Comparison of ENCODE assay signal across 8 cellular contexts in the genomic region with DNA sequence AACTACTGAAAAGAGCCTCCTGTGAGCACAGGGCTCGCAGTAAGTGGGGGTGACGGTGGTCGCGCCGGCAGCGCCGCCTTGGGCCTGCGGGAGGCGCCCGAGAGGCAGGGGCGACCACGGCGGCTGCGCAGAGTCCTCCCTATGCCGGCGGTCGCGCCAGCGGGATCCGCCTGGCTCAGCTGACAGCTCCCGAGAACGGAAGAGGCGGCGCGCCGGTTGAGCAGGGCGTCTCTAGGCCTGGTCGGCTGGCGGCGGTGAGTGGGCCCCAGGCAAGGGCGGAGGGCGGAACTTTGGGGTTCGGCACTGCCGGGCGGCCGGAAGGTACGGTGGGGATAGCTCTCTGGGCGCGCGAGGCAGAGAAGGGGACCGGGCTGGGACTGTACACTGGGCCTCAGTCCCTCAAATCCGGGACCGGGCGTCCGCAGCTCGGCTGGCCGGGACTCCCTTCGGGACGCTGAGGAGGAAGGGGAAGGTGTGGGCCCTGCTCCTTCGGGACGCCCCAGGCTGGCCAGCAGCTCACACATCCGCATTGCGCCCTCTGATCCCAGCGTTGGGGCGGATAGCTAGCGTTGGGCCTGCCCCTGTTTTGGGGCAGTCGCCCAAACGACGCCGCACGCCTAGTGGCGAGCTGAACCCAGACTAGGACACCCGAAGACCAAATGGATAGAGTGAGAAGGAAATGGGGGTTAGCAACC. TPM values are rescaled to one million over a fixed set of nuclear protein-coding genes. Genes with fewer than 3 reads are reported as not detected.
DNase-seq lines count a peak whose midpoint lies in the region; ATAC-seq and TF ChIP-seq lines count a peak whose summit lies in the region.

A gene with protein sequence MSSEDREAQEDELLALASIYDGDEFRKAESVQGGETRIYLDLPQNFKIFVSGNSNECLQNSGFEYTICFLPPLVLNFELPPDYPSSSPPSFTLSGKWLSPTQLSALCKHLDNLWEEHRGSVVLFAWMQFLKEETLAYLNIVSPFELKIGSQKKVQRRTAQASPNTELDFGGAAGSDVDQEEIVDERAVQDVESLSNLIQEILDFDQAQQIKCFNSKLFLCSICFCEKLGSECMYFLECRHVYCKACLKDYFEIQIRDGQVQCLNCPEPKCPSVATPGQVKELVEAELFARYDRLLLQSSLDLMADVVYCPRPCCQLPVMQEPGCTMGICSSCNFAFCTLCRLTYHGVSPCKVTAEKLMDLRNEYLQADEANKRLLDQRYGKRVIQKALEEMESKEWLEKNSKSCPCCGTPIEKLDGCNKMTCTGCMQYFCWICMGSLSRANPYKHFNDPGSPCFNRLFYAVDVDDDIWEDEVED (plus strand): TSS at position 192 of the 695 bp plus-strand sequence. CDS start 4,484 bp downstream, outside the sequence.

- peak; percentile 86 for ATAC-seq in GM21786 (IDR thresholded peaks at IDR 0.05; ENCODE audit: unreplicated experiment)
- peak; percentile 96 for ATAC-seq in activated T-helper 17 cell treated with anti-CD3 and anti-CD28 coated beads, Interleukin-2, amount 50 U/mL, for 72 hours (replicated peaks)
- peak; percentile 97 for ATAC-seq in stimulated activated naive CD8-positive, alpha-beta T cell treated with anti-CD3 and anti-CD28 coated beads, Interleukin-15, amount 100 ng/mL, for 72 hours

- H3K36me3 ChIP-seq in KOPT-K1 (ENCODE audit: insufficient read depth, low read length) = peaks cover 17% of the 10 kb centered on the region

- H3K9me3 ChIP-seq in KOPT-K1 (ENCODE audit: insufficient read depth, low read length, poor library complexity, severe bottlenecking) = no peaks in the 10 kb centered on the region

- DNase-seq in EL (peak; percentile 95), RPMI8226 (peak; percentile 96), fibroblast of peridontal ligament (ENCODE audit: extremely low read depth) (peak; percentile 85), nephron progenitor cell (peak; percentile 94)
- DNase-seq in stimulated activated naive CD8-positive, alpha-beta T cell treated with anti-CD3 and anti-CD28 coated beads, Interleukin-15, amount 100 ng/mL, for 72 hours = peak; percentile 97

- H3K36me3 Mint-ChIP-seq in activated T-helper 17 cell treated with anti-CD3 and anti-CD28 coated beads, Interleukin-2, amount 50 U/mL, for 72 hours (ENCODE audit: low read depth) = peaks cover 38% of the 10 kb centered on the region
- peaks cover 16% of the 10 kb centered on the region for H3K36me3 Mint-ChIP-seq in nephron progenitor cell (ENCODE audit: low read depth)

- TF ChIP-seq CTCF in nephron progenitor cell (IDR thresholded peaks at IDR 0.05) = peak; percentile 99

- H3K27ac ChIP-seq in KOPT-K1 (ENCODE audit: low read depth, low read length, poor library complexity, severe bottlenecking) = peak within 1 kb of the TSS; percentile 85

- no peaks in the 10 kb centered on the region for H3K27me3 Mint-ChIP-seq in activated T-helper 17 cell treated with anti-CD3 and anti-CD28 coated beads, Interleukin-2, amount 50 U/mL, for 72 hours
- H3K27me3 Mint-ChIP-seq in nephron progenitor cell (ENCODE audit: low read depth, poor library complexity) = peaks cover 2% of the 10 kb centered on the region
- H3K27me3 Mint-ChIP-seq in stimulated activated naive CD8-positive, alpha-beta T cell treated with anti-CD3 and anti-CD28 coated beads, Interleukin-15, amount 100 ng/mL, for 72 hours = no peaks in the 10 kb centered on the region

- H3K4me3 Mint-ChIP-seq in activated T-helper 17 cell treated with anti-CD3 and anti-CD28 coated beads, Interleukin-2, amount 50 U/mL, for 72 hours = peak within 1 kb of the TSS; percentile 95
- H3K4me3 Mint-ChIP-seq in nephron progenitor cell = peak within 1 kb of the TSS; percentile 94
- peak within 1 kb of the TSS; percentile 95 to 97 for H3K4me3 Mint-ChIP-seq in stimulated activated naive CD8-positive, alpha-beta T cell treated with anti-CD3 and anti-CD28 coated beads, Interleukin-15, amount 100 ng/mL, for 72 hours

- H3K9me3 Mint-ChIP-seq in activated T-helper 17 cell treated with anti-CD3 and anti-CD28 coated beads, Interleukin-2, amount 50 U/mL, for 72 hours = no peaks in the 10 kb centered on the region
- no peaks in the 10 kb centered on the region for H3K9me3 Mint-ChIP-seq in nephron progenitor cell
- H3K9me3 Mint-ChIP-seq in stimulated activated naive CD8-positive, alpha-beta T cell treated with anti-CD3 and anti-CD28 coated beads, Interleukin-15, amount 100 ng/mL, for 72 hours = no peaks in the 10 kb centered on the region

- peaks cover 11% of the 10 kb centered on the region for H3K4me1 Mint-ChIP-seq in activated T-helper 17 cell treated with anti-CD3 and anti-CD28 coated beads, Interleukin-2, amount 50 U/mL, for 72 hours
- peaks cover 44% of the 10 kb centered on the region for H3K4me1 Mint-ChIP-seq in nephron progenitor cell
- H3K4me1 Mint-ChIP-seq in stimulated activated naive CD8-positive, alpha-beta T cell treated with anti-CD3 and anti-CD28 coated beads, Interleukin-15, amount 100 ng/mL, for 72 hours = peaks cover 43% of the 10 kb centered on the region

- peak within 1 kb of the TSS; percentile 94 for H3K27ac Mint-ChIP-seq in activated T-helper 17 cell treated with anti-CD3 and anti-CD28 coated beads, Interleukin-2, amount 50 U/mL, for 72 hours
- peak within 1 kb of the TSS; percentile 83 for H3K27ac Mint-ChIP-seq in nephron progenitor cell
- peak within 1 kb of the TSS; percentile 97 for H3K27ac Mint-ChIP-seq in stimulated activated naive CD8-positive, alpha-beta T cell treated with anti-CD3 and anti-CD28 coated beads, Interleukin-15, amount 100 ng/mL, for 72 hours

RNA-seq across cellular contexts. Expression of the gene that starts here (rescaled TPM):
- 10 to 100 TPM; 28.4 to 30.8 TPM for total RNA-seq in activated T-helper 17 cell treated with anti-CD3 and anti-CD28 coated beads, Interleukin-2, amount 50 U/mL, for 72 hours

Comparison
In these comparisons a context has a peak if more than half of its experiments do, and no peak if none do; other contexts are left out.
1. Peak in every context shown above with its lines: DNase-seq, ATAC-seq and H3K27ac ChIP-seq.